8 cellular contexts compared by ENCODE assay signal in the genomic region with DNA sequence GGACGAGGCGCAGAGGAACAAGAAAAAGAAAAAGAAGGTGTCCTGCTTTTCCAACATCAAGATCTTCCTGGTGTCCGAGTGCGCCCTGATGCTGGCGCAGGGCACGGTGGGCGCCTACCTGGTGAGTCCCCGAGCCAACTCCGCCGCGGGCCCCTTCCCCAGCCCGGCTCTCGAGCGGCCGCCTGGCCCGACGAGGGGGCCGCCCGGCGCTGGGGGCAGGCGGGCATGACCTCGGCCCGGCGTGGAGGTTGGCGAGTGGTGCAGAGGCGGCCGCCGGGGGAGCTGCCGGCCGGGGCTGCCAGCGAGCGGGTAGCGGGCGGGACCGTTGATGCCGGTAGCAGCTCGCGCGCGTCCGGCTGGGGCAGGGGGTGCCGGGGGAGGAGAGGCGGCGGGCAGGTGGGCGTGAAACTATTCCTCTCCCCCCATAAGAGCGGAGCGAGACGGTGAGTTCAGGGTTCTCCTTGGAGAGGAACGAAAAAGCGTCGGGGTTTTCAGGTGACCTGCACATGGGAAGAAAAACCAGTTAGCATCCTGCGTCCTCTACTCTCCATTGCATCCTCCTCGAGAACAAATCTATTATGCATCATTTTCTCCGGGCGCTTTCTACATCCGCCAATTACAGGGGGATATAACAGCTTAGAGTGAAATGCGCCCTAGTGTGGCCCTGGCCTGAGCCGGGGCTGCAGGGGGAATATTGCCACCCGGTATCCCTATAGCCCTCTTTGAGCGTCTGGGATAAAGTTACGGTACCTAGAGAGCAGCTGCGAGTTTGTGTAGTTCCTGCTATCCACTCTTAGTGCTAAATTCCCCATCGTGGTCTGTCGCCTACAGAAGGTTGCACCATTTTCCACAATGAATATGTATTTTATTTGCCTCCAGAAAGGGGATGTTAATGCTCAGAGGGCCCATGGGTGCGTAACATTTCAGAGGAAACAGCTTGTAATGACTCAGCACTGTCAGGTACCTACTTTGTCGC. TPM values are rescaled to one million over a fixed set of nuclear protein-coding genes. Genes with fewer than 3 reads are reported as not detected.
DNase-seq lines count a peak whose midpoint lies in the region; TF ChIP-seq lines count a peak whose summit lies in the region.

No MANE protein-coding gene starts in this region.

- TF ChIP-seq CTCF in esophagus squamous epithelium (IDR thresholded peaks at IDR 0.05): peak in 3 of 6 experiments; percentile 6 to 46 (median 17)

- H3K36me3 Mint-ChIP-seq in activated T-cell treated with anti-CD3 and anti-CD28 coated beads, Interleukin-2, amount 50 U/mL, for 24 hours (ENCODE audit: low read depth): no peaks in the 10 kb centered on the region

- intact Hi-C loops in esophagus squamous epithelium (cut with DNase I): loop anchor here (5.0 to 10.0 kb wide), 2 partner anchors 149 to 223 kb away; no protein-coding TSS in a partner anchor

- H3K4me1 Mint-ChIP-seq in activated T-cell treated with anti-CD3 and anti-CD28 coated beads, Interleukin-2, amount 50 U/mL, for 24 hours (ENCODE audit: low read depth): peaks cover 71% of the 10 kb centered on the region

- H3K27ac ChIP-seq in esophagus squamous epithelium (peak overlapping the region; percentile 95 to 98 (median 96)), mucosa of rectum (ENCODE audit: low read depth in 2 of 2, low read length in 2 of 2) (peak overlapping the region; percentile 76 to 81), temporal lobe (ENCODE audit: low read depth, low read length) (peak overlapping the region; percentile 50)

- no peaks in the 10 kb centered on the region for H3K27me3 ChIP-seq in esophagus squamous epithelium
- H3K27me3 ChIP-seq in mucosa of rectum (ENCODE audit: control insufficient read depth in 2 of 2, insufficient read depth in 2 of 2, low read length in 2 of 2): no peaks in the 10 kb centered on the region

- no peak for TF ChIP-seq POLR2A in esophagus squamous epithelium (IDR thresholded peaks at IDR 0.05)

- WGBS in esophagus squamous epithelium, 2 donors: 2 to 14% methylated on average over 15 to 16 of the region's 66 CpGs

- H3K27ac Mint-ChIP-seq in activated T-cell treated with anti-CD3 and anti-CD28 coated beads, Interleukin-2, amount 50 U/mL, for 24 hours: peak overlapping the region; percentile 79

- H3K9ac ChIP-seq in mucosa of rectum (ENCODE audit: low read depth in 1 of 2, low read length in 2 of 2): peak overlapping the region; percentile 27 to 70

- in situ Hi-C loops in G401 (cut with HindIII; ENCODE audit: low sequenced_read_pairs): no loop called here

- H3K9me3 ChIP-seq in esophagus squamous epithelium (no peaks in the 10 kb centered on the region), mucosa of rectum (ENCODE audit: control insufficient read depth in 2 of 2, low read length in 2 of 2) (no peaks in the 10 kb centered on the region)

- H3K9me3 Mint-ChIP-seq in activated T-cell treated with anti-CD3 and anti-CD28 coated beads, Interleukin-2, amount 50 U/mL, for 24 hours: peaks cover 2% of the 10 kb centered on the region

- peaks cover 0 to 8% (median 0%) of the 10 kb centered on the region in 3 donors for H3K36me3 ChIP-seq in esophagus squamous epithelium
- peaks cover 0 to 4% of the 10 kb centered on the region in 2 donors for H3K36me3 ChIP-seq in mucosa of rectum (ENCODE audit: control insufficient read depth in 2 of 2, insufficient read depth in 2 of 2, low read length in 2 of 2)

- H3K4me3 ChIP-seq in esophagus squamous epithelium (peak overlapping the region; percentile 75 to 80 (median 76)), mucosa of rectum (ENCODE audit: low read length in 2 of 2) (peak overlapping the region; percentile 71 to 73)

- H3K27me3 Mint-ChIP-seq in activated T-cell treated with anti-CD3 and anti-CD28 coated beads, Interleukin-2, amount 50 U/mL, for 24 hours: no peaks in the 10 kb centered on the region

- H3K4me1 ChIP-seq in esophagus squamous epithelium (peaks cover 34 to 66% (median 36%) of the 10 kb centered on the region in 3 donors), mucosa of rectum (ENCODE audit: control insufficient read depth in 2 of 2, insufficient read depth in 2 of 2, low read length in 2 of 2) (peaks cover 23% of the 10 kb centered on the region in 2 donors)

- peak overlapping the region; percentile 75 for H3K4me3 Mint-ChIP-seq in activated T-cell treated with anti-CD3 and anti-CD28 coated beads, Interleukin-2, amount 50 U/mL, for 24 hours

- DNase-seq in G401 (ENCODE audit: low spot score): peak; percentile 51
- peak; percentile 70 for DNase-seq in NCI-H69 (lab: John Stamatoyannopoulos, UW)
- peak; percentile 66 for DNase-seq in activated T-cell treated with anti-CD3 and anti-CD28 coated beads, Interleukin-2, amount 50 U/mL, for 24 hours
- DNase-seq in esophagus squamous epithelium (lab: John Stamatoyannopoulos, UW): no peak
- no peak for DNase-seq in inferior parietal cortex (ENCODE audit: extremely low spot score)
- DNase-seq in effector CD8-positive, alpha-beta T cell (lab: John Stamatoyannopoulos, UW): no peak

RNA-seq across cellular contexts. Expression of a gene that starts 0.7 kb away (rescaled TPM):
- not detected in 2 replicates for total RNA-seq in G401 (2014; rRNA removed; shearing (Covaris generic))
- total RNA-seq in esophagus squamous epithelium: 10 to 100 TPM; 10.9 to 18.1 (median 14.2) TPM
- 9.3 TPM for total RNA-seq in temporal lobe

Comparison
In these comparisons a context has a peak if more than half of its experiments do, and no peak if none do; other contexts are left out.
1. DNase-seq: peak in G401 (single experiment), NCI-H69 (single experiment) and activated T-cell treated with anti-CD3 and anti-CD28 coated beads, Interleukin-2, amount 50 U/mL, for 24 hours (single experiment); none in esophagus squamous epithelium (single experiment), inferior parietal cortex (single experiment) and effector CD8-positive, alpha-beta T cell (single experiment).
2. RNA of a gene that starts 0.7 kb away (total RNA-seq): 10.9 to 18.1 TPM in esophagus squamous epithelium and 9.3 TPM in temporal lobe (single experiment); not detected in G401; every median in the first group is over 10 times any median in the second.
3. Peak in every context shown above with its lines, with median percentiles within 50 percentile points of each other: H3K27ac ChIP-seq.